In the genomic region with DNA sequence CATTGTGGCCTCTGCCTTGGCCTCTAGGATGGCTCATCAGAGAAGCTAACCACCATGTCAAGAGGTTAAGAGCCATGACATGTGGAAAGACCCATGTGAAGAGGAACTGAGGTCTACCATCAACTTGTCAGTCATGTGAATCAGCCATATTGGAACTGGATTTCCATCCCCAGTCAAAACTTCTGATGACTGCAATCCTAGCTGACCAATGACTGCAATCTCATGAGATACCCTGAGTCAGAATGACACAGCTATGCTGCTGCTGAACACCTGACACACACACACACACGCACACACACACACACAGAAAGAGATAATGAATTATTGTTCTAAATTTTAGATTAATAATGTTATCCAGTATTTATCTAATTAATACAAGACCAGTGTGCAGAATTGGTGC, we compare ENCODE assay signal across 24 cellular contexts.
"Had no signal": no experiment of that assay in that cellular context is flagged by ENCODE, and none has a peak within 500 bp of the region (broad histone marks: within the 10 kb centered on the region; RNA-seq: fewer than 3 reads in every experiment).

No MANE protein-coding gene starts in this region.

- H3K4me1 Mint-ChIP-seq: natural killer cell; stimulated activated memory B cell treated with anti-CD40 and anti-IgM and Interleukin-4, amounts not matched to agents 10 μg/mL and 1 μg/mL and 100 μg/mL, for 72 hours had no signal

- H3K4me3 Mint-ChIP-seq: natural killer cell; stimulated activated memory B cell treated with anti-CD40 and anti-IgM and Interleukin-4, amounts not matched to agents 10 μg/mL and 1 μg/mL and 100 μg/mL, for 72 hours; stimulated activated naive CD8-positive, alpha-beta T cell treated with anti-CD3 and anti-CD28 coated beads, Interleukin-15, Interleukin-2, amounts not matched to agents 100 ng/mL and 50 ng/mL, for 24 hours had no signal

- H3K36me3 Mint-ChIP-seq: natural killer cell; stimulated activated memory B cell treated with anti-CD40 and anti-IgM and Interleukin-4, amounts not matched to agents 10 μg/mL and 1 μg/mL and 100 μg/mL, for 72 hours had no signal

- H3K27me3 Mint-ChIP-seq: stimulated activated memory B cell treated with anti-CD40 and anti-IgM and Interleukin-4, amounts not matched to agents 10 μg/mL and 1 μg/mL and 100 μg/mL, for 72 hours; stimulated activated naive CD8-positive, alpha-beta T cell treated with anti-CD3 and anti-CD28 coated beads, Interleukin-15, Interleukin-2, amounts not matched to agents 100 ng/mL and 50 ng/mL, for 24 hours had no signal

- H3K27ac ChIP-seq: coronary artery, gastroesophageal sphincter, heart left ventricle, hepatocyte, lower lobe of right lung, ovary, psoas muscle, sigmoid colon, thoracic aorta, transverse colon, vagina had no signal

- H3K36me3 ChIP-seq: gastroesophageal sphincter, heart left ventricle, lower lobe of right lung, ovary, sigmoid colon, thoracic aorta, transverse colon, vagina had no signal

- H3K4me3 ChIP-seq: coronary artery, gastroesophageal sphincter, heart left ventricle, hepatocyte, lower lobe of right lung, ovary, psoas muscle, sigmoid colon, thoracic aorta, transverse colon, vagina had no signal

- H3K27me3 ChIP-seq: gastroesophageal sphincter, heart left ventricle, hepatocyte, ovary, sigmoid colon, transverse colon, vagina had no signal

- ATAC-seq: gastroesophageal sphincter; heart left ventricle; left colon; left ventricle myocardium superior; lower lobe of right lung; natural killer cell; psoas muscle; right cardiac atrium; stimulated activated memory B cell treated with anti-CD40 and anti-IgM and Interleukin-4, amounts not matched to agents 10 μg/mL and 1 μg/mL and 100 μg/mL, for 72 hours had no signal

- H3K27ac Mint-ChIP-seq: natural killer cell; stimulated activated memory B cell treated with anti-CD40 and anti-IgM and Interleukin-4, amounts not matched to agents 10 μg/mL and 1 μg/mL and 100 μg/mL, for 72 hours; stimulated activated naive CD8-positive, alpha-beta T cell treated with anti-CD3 and anti-CD28 coated beads, Interleukin-15, Interleukin-2, amounts not matched to agents 100 ng/mL and 50 ng/mL, for 24 hours had no signal

- DNase-seq: dermis blood vessel endothelial cell; effector memory CD4-positive, alpha-beta T cell; foreskin fibroblast; heart left ventricle; left colon; left ventricle myocardium superior; lower lobe of right lung; natural killer cell; occipital lobe; ovary; posterior cingulate gyrus; psoas muscle; right cardiac atrium; sigmoid colon; stimulated activated CD4-positive, alpha-beta T cell treated with anti-CD3 and anti-CD28 coated beads, Interleukin-2, amount 100 ng/mL, for 24 hours; stimulated activated CD4-positive, alpha-beta T cell treated with anti-CD3 and anti-CD28 coated beads, Interleukin-4, amount 100 ng/mL, for 24 hours; transverse colon had no signal
